8 cellular contexts compared by ENCODE assay signal in genomic region chr7:148527717-148528168, GRCh38.
A peak's percentile ranks its signal among the peaks of the same experiment; 100 is the strongest.
DNase-seq lines count a peak whose midpoint lies in the region; ATAC-seq, FAIRE-seq and TF ChIP-seq lines count a peak whose summit lies in the region.

No MANE protein-coding gene starts in this region.

- intact Hi-C loops in GM12878 (cut with micrococcal nuclease; ENCODE audit: unreplicated experiment), result loop anchor here (1.0 kb wide), 2 partner anchors 23 to 262 kb away; no protein-coding TSS in a partner anchor

- peak; percentile 74 for TF ChIP-seq RAD21 in GM12878 (IDR thresholded peaks at IDR 0.05; ENCODE audit: insufficient read depth, low read depth, low read length)

- H3K79me2 ChIP-seq in GM12878 (ENCODE audit: control insufficient read depth, insufficient read depth, low read length), result no peaks in the 10 kb centered on the region

- SMC1A ChIA-PET in GM12878 (lab: Charles Lee; ENCODE audit: uncharacterized antibody, unreplicated experiment), result interaction anchor here (0.7 to 1.7 kb wide), 8 partner anchors 15 to 436 kb away, joined by 3 to 7 read pairs (median 4); no protein-coding TSS in a partner anchor

- WGBS in GM12878 (ENCODE audit: insufficient coverage, insufficient replicate concordance, low lambda C conversion rate, missing lambda C conversion rate), result 6% methylated on average over 6 of the region's 6 CpGs

- no peak for TF ChIP-seq POLR2A in GM12891 (IDR thresholded peaks at IDR 0.05; ENCODE audit: low read depth, low read length)
- no peak for TF ChIP-seq POLR2A in GM12878 (IDR thresholded peaks at IDR 0.05; ENCODE audit: low read depth, low read length)

- H3K4me1 ChIP-seq in GM12878 (ENCODE audit: control insufficient read depth, insufficient read depth, low read length), result no peaks in the 10 kb centered on the region

- in situ Hi-C loops in GM12878 (cut with MboI), result no loop called here

- RAD21 ChIA-PET in GM12878 (lab: Charles Lee; ENCODE audit: unreplicated experiment), result interaction anchor here (1.6 to 2.0 kb wide), 3 partner anchors 23 to 262 kb away, joined by 3 to 12 read pairs (median 4); no protein-coding TSS in a partner anchor

- no peaks in the 10 kb centered on the region for H3K9me3 ChIP-seq in GM12878 (replicated peaks; ENCODE audit: control insufficient read depth, insufficient read depth, low read length)

- H3K4me3 ChIP-seq in GM12878, result no peak overlapping the region

- no peaks in the 10 kb centered on the region; a peak in 2 of 4 replicates for H3K27me3 ChIP-seq in GM12878 (replicated peaks in 1 of 2; ENCODE audit: control insufficient read depth in 2 of 2, insufficient read depth in 2 of 2, low read length in 1 of 2)

- CTCF ChIA-PET in GM12878 (lab: Yijun Ruan, JAX), result interaction anchor here (0.7 to 5.3 kb wide), 11 partner anchors 8 to 263 kb away, joined by 3 to 115 read pairs (median 4); no protein-coding TSS in a partner anchor

- H3K36me3 ChIP-seq in GM12878 (ENCODE audit: control insufficient read depth in 2 of 2, insufficient read depth in 2 of 2, low read length in 1 of 2), result no peaks in the 10 kb centered on the region

- H3K27ac ChIP-seq in 22Rv1 (no peak overlapping the region), GM12878 (ENCODE audit: control insufficient read depth, insufficient read depth) (no peak overlapping the region)

- TF ChIP-seq CTCF in 22Rv1 (IDR thresholded peaks at IDR 0.05) (peak; percentile 99), GM12878 (IDR thresholded peaks at IDR 0.05 in 2 of 3, conservative IDR thresholded peaks at IDR 0.05 in 1 of 3; ENCODE audit: control insufficient read depth in 2 of 3, extremely low read depth in 1 of 3, insufficient read depth in 1 of 3, low read depth in 3 of 3, low read length in 3 of 3) (peak; percentile 82 to 95 (median 87))

- H4K20me1 ChIP-seq in GM12878 (ENCODE audit: control insufficient read depth, insufficient read depth), result no peaks in the 10 kb centered on the region

- DNase-seq in GM12891 (ENCODE audit: insufficient read length, low spot score) (peak; percentile 37), NCI-H1092 (lab: John Stamatoyannopoulos, UW) (peak; percentile 89), T-helper 9 cell (peak; percentile 80), GM12878 (ENCODE audit: low read depth, low spot score) (peak; percentile 47), kidney glomerular epithelial cell (lab: John Stamatoyannopoulos, UW) (peak; percentile 62)
- DNase-seq in stimulated activated CD4-positive, alpha-beta T cell treated with anti-CD3 and anti-CD28 coated beads, TNF-alpha, amount 100 ng/mL, for 24 hours (ENCODE audit: low read depth in 3 of 3), result peak; percentile 76 to 86 (median 86)

- no peak overlapping the region for H3K9ac ChIP-seq in GM12878 (ENCODE audit: control insufficient read depth, insufficient read depth, low read length)

- BruUV-seq in GM12878 (replicated peaks; lab: Mats Ljungman, UMichigan), result no TSS peak

- POLR2A ChIA-PET in GM12878 (lab: Charles Lee), result no interaction called here

- no peak for TF ChIP-seq EP300 in GM12878 (IDR thresholded peaks at IDR 0.05; ENCODE audit: borderline replicate concordance in 1 of 2, control insufficient read depth in 1 of 2, low read depth in 2 of 2, low read length in 2 of 2)

- no peak overlapping the region for H2AFZ ChIP-seq in GM12878 (ENCODE audit: control insufficient read depth, low read depth, low read length)

- H3K4me2 ChIP-seq in GM12878 (ENCODE audit: control insufficient read depth, insufficient read depth), result no peak overlapping the region

- FAIRE-seq in GM12891 (lab: Jason Lieb, UNC), result peak; percentile 99
- FAIRE-seq in GM12878 (lab: Jason Lieb, UNC), result peak; percentile 95

- peak; percentile 99 for ATAC-seq in HG02759 (IDR thresholded peaks at IDR 0.05; ENCODE audit: unreplicated experiment)
- ATAC-seq in GM12878, result peak; percentile 100

TF ChIP-seq in GM12891, 5 proteins besides CTCF, POLR2A, EP300 and RAD21:
- peak; percentile 88 for TF ChIP-seq POU2F2 (IDR thresholded peaks at IDR 0.05; ENCODE audit: low read depth, low read length)
- no peak for TF ChIP-seq PAX5 (IDR thresholded peaks at IDR 0.05; ENCODE audit: insufficient read depth, low read length, severe bottlenecking)
- no peak for TF ChIP-seq TAF1 (IDR thresholded peaks at IDR 0.05; ENCODE audit: low read depth, low read length)
- TF ChIP-seq POLR2AphosphoS5 (IDR thresholded peaks at IDR 0.05; ENCODE audit: low read depth, low read length), result no peak
- TF ChIP-seq SPI1 (IDR thresholded peaks at IDR 0.05; ENCODE audit: low read depth, low read length), result no peak

TF ChIP-seq in GM12878, 131 proteins besides CTCF, POLR2A, EP300 and RAD21:
- peak; percentile 89; the same call in 2 of the 3 replicates for TF ChIP-seq POU2F2 (IDR thresholded peaks at IDR 0.05; ENCODE audit: borderline replicate concordance, low read depth, low read length)
- TF ChIP-seq SPI1 (IDR thresholded peaks at IDR 0.05; ENCODE audit: borderline replicate concordance, insufficient read depth, low read depth, low read length), result no peak
- TF ChIP-seq YY1 (IDR thresholded peaks at IDR 0.05; ENCODE audit: low read depth, low read length), result peak; percentile 66
- no peak for TF ChIP-seq LARP7 (IDR thresholded peaks at IDR 0.05)
- peak; percentile 70 for TF ChIP-seq PBX3 (IDR thresholded peaks at IDR 0.05; ENCODE audit: insufficient replicate concordance, low read depth, low read length)
- 0 out of 2 replicates have a peak, but pooled peaks have one; percentile 16 for TF ChIP-seq NR2F1 (conservative IDR thresholded peaks at IDR 0.05)
- peak; percentile 81 for TF ChIP-seq PKNOX1 (IDR thresholded peaks at IDR 0.05)
- 0 out of 2 replicates have a peak, but pooled peaks have one; percentile 70 for TF ChIP-seq SMARCA5 (IDR thresholded peaks at IDR 0.05)
- TF ChIP-seq SMC3 (IDR thresholded peaks at IDR 0.05; ENCODE audit: borderline replicate concordance, low read length), result peak; percentile 93

Comparison
In these comparisons a context has a peak if more than half of its experiments do, and no peak if none do; other contexts are left out.
1. DNase-seq: peak in every context shown above with its lines; median percentile 89 in NCI-H1092; 86 in stimulated activated CD4-positive, alpha-beta T cell treated with anti-CD3 and anti-CD28 coated beads, TNF-alpha, amount 100 ng/mL, for 24 hours; 80 in T-helper 9 cell; 62 in kidney glomerular epithelial cell; 47 in GM12878; 37 in GM12891.